8 cellular contexts compared by ENCODE assay signal in the genomic region with DNA sequence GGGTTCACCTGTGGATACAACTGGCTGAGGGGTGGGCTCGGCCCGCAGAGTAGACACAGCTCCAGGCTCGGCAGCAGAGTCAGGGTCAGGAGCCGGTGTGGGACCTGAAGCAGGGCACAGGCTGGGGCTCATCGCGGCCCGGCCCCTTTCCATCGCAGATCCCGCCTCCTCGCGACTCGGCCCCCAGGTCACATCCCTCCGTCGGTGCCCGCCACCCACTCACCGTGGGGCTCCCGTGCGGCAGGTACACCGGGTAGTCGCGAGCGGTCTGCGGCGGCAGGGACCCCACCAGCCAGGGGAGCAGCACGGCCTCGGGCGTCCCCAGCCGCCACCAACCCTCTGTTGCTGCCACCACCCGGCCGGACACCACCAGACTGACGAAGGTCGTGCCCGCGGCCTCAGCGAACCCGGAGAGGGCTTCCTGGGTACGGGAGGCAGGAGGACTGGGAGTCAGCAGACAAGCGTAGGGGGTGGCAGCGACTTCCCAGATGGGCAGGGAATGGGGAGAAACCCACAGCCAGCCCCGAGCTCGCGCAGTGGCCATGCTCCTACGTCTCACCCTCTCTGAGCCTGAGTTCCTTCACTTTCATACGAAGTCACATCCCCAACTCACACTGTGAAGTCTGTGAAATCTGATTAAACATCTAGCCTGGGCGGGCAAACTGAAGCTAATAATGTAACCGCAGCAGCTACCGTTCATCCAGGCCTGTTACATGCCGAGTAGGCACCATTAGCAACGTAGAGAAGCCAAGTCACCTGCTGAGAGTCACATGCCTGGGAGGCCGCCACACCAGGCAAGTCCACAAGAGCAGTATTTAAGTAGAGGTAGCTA. TPM values are rescaled to one million over a fixed set of nuclear protein-coding genes. Genes with fewer than 3 reads are reported as not detected.
A peak's percentile ranks its signal among the peaks of the same experiment; 100 is the strongest.
DNase-seq lines count a peak whose midpoint lies in the region; ATAC-seq, FAIRE-seq and TF ChIP-seq lines count a peak whose summit lies in the region.

No MANE protein-coding gene starts in this region.

- H3K27me3 ChIP-seq in bronchial epithelial cell (ENCODE audit: control insufficient read depth, insufficient read depth, low read length), result no peaks in the 10 kb centered on the region
- no peaks in the 10 kb centered on the region for H3K27me3 ChIP-seq in small intestine (ENCODE audit: control insufficient read depth in 2 of 2, insufficient read depth in 2 of 2, low read length in 2 of 2)

- ATAC-seq in HG02870 (IDR thresholded peaks at IDR 0.05; ENCODE audit: unreplicated experiment), result no peak

- 9 to 10% (median 9%) methylated on average over 45 to 50 of the region's 50 CpGs for WGBS in small intestine, 3 donors

- H3K4me1 ChIP-seq in small intestine (ENCODE audit: control insufficient read depth in 2 of 2, insufficient read depth in 1 of 2, low read depth in 1 of 2, low read length in 1 of 2), result peaks cover 0 to 4% of the 10 kb centered on the region in 2 donors

- FAIRE-seq in bronchial epithelial cell (lab: Jason Lieb, UNC), result no peak
- FAIRE-seq in small intestine (lab: Jason Lieb, UNC), result no peak

- H3K36me3 ChIP-seq in bronchial epithelial cell (ENCODE audit: control insufficient read depth, insufficient read depth, low read length), result peaks cover 5% of the 10 kb centered on the region
- no peaks in the 10 kb centered on the region for H3K36me3 ChIP-seq in small intestine (ENCODE audit: control insufficient read depth in 2 of 2, insufficient read depth in 2 of 2, low read length in 2 of 2)

- peak overlapping the region; percentile 56 for H3K4me3 ChIP-seq in bronchial epithelial cell (ENCODE audit: low read depth, low read length)
- H3K4me3 ChIP-seq in small intestine (ENCODE audit: low read depth in 1 of 2, low read length in 2 of 2), result peak overlapping the region; percentile 54 to 63

- no peak for TF ChIP-seq CTCF in bronchial epithelial cell (IDR thresholded peaks at IDR 0.05; ENCODE audit: insufficient read depth, low read length, severe bottlenecking)

- peak; percentile 62 to 77 (median 68) for DNase-seq in NCI-H1417 (lab: John Stamatoyannopoulos, UW)
- DNase-seq in NCI-H1417 treated with DMSO at 0.1 percent for 48 hours (lab: John Stamatoyannopoulos, UW), result no peak
- DNase-seq in T-helper 9 cell, result peak; percentile 42
- DNase-seq in bronchial epithelial cell (ENCODE audit: low read depth), result no peak
- DNase-seq in iris pigment epithelial cell (ENCODE audit: low read depth), result peak; percentile 28
- DNase-seq in small intestine, result peak; percentile 48
- DNase-seq in KG1 (lab: John Stamatoyannopoulos, UW), result no peak

- no peaks in the 10 kb centered on the region for H3K9me3 ChIP-seq in small intestine (ENCODE audit: control insufficient read depth, low read depth)

- peak overlapping the region; percentile 33 to 65 for H3K27ac ChIP-seq in small intestine (ENCODE audit: low read depth in 1 of 2, low read length in 1 of 2)

RNA-seq across cellular contexts. Expression of gene FUZ, which starts 3.7 kb away (rescaled TPM):
- total RNA-seq in bronchial epithelial cell, result 12.1 and 13.2 TPM in 2 replicates
- polyA plus RNA-seq in small intestine, result 10 to 100 TPM in 1 of 3 donors, 1 to 10 TPM in 2; 4.1 to 14.9 (median 5.1) TPM

RNA-seq across cellular contexts. Expression of gene MED25, which starts 8.7 kb away (rescaled TPM):
- 8.2 and 10.2 TPM in 2 replicates for total RNA-seq in bronchial epithelial cell
- polyA plus RNA-seq in small intestine, result 10 to 100 TPM; 26.7 to 53.9 (median 28.5) TPM

RNA-seq across cellular contexts. Expression of gene PTOV1, which starts 41.6 kb away (rescaled TPM):
- total RNA-seq in bronchial epithelial cell, result 20.5 and 23.6 TPM in 2 replicates
- 100 to 1,000 TPM in 1 of 3 donors, 10 to 100 TPM in 2; 71.4 to 101 (median 74.8) TPM for polyA plus RNA-seq in small intestine

RNA-seq across cellular contexts. Expression of gene AP2A1, which starts 42.6 kb away (rescaled TPM):
- total RNA-seq in bronchial epithelial cell, result 25.5 and 33.5 TPM in 2 replicates
- polyA plus RNA-seq in small intestine, result 10 to 100 TPM; 34.7 to 58.1 (median 49.2) TPM

RNA-seq across cellular contexts. Expression of gene TSKS, which starts 46.3 kb away (rescaled TPM):
- not detected in 2 replicates for total RNA-seq in bronchial epithelial cell
- polyA plus RNA-seq in small intestine, result under 1 TPM in 2 of 3 donors, not detected in 1; 0.28 to 0.54 TPM

Comparison
In these comparisons a context has a peak if more than half of its experiments do, and no peak if none do; other contexts are left out.
1. DNase-seq: peak in NCI-H1417 (3 of 3), T-helper 9 cell (single experiment), iris pigment epithelial cell (single experiment) and small intestine (single experiment); none in NCI-H1417 treated with DMSO at 0.1 percent for 48 hours (single experiment), bronchial epithelial cell (single experiment) and KG1 (single experiment).